ENCODE assay signal across 1 cellular context in the genomic region with DNA sequence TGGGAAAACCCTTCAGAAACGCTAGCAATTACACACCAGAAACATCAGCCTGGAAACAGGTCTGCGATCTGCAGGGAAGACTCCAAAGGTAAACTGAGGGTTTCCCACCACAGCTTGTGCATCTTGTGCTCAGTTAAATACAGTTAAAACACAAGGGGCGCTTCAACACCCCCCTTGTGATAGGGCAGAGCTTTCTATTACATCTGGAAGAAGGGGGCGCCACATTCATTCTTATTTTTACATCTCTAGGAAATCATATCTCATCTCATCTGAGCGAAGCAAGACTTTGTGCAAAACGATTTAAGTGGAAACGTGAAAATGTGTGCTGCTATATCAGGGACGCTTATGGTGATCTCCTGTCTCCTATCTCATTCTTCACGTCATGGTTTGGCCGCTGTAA.
TF ChIP-seq lines count a peak whose summit lies in the region.

No MANE protein-coding gene starts in this region.

TF ChIP-seq in GM23338, 12 proteins besides CTCF, POLR2A, EP300 and RAD21 (continued from another document):
- TF ChIP-seq, protein P1, sequence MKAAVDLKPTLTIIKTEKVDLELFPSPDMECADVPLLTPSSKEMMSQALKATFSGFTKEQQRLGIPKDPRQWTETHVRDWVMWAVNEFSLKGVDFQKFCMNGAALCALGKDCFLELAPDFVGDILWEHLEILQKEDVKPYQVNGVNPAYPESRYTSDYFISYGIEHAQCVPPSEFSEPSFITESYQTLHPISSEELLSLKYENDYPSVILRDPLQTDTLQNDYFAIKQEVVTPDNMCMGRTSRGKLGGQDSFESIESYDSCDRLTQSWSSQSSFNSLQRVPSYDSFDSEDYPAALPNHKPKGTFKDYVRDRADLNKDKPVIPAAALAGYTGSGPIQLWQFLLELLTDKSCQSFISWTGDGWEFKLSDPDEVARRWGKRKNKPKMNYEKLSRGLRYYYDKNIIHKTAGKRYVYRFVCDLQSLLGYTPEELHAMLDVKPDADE (IDR thresholded peaks at IDR 0.05), result no peak
- TF ChIP-seq EZH2phosphoT487 (IDR thresholded peaks at IDR 0.05; ENCODE audit: unreplicated experiment) (no peak), STAT1 (IDR thresholded peaks at IDR 0.05; ENCODE audit: unreplicated experiment) (no peak)
